Comparison of ENCODE assay signal across 2 cellular contexts in genomic region chr2:142670362-142670761, GRCh38.
A peak's percentile ranks its signal among the peaks of the same experiment; 100 is the strongest.
TF ChIP-seq lines count a peak whose summit lies in the region.

No MANE protein-coding gene starts in this region.

TF ChIP-seq in HEK293T, 16 proteins besides CTCF, POLR2A, EP300 and RAD21 (continued from another document):
- TF ChIP-seq PKNOX1 (IDR thresholded peaks at IDR 0.05), result peak; percentile 87
TF ChIP-seq in HEK293T: peak in this region for 2.

TF ChIP-seq in K562, 482 proteins besides CTCF, POLR2A, EP300 and RAD21:
- TF ChIP-seq RERE (CRISPR knock-in tag; IDR thresholded peaks at IDR 0.05; ENCODE audit: borderline replicate concordance) (no peak), ZNF316 (IDR thresholded peaks at IDR 0.05) (0 out of 2 replicates have a peak, but pooled peaks have one; percentile 9)
